9 cellular contexts compared by ENCODE assay signal in genomic region chr11:69337211-69337721, GRCh38. TPM values are rescaled to one million over a fixed set of nuclear protein-coding genes. Genes with fewer than 3 reads are reported as not detected.
A peak's percentile ranks its signal among the peaks of the same experiment; 100 is the strongest.
DNase-seq lines count a peak whose midpoint lies in the region; ATAC-seq and TF ChIP-seq lines count a peak whose summit lies in the region.
"Had no signal": no experiment of that assay in that cellular context is flagged by ENCODE, and none has a peak within 500 bp of the region (broad histone marks: within the 10 kb centered on the region; RNA-seq: fewer than 3 reads in every experiment).

No MANE protein-coding gene starts in this region.

- H3K4me1 Mint-ChIP-seq in activated T-helper 1 cell treated with anti-CD3 and anti-CD28 coated beads, Interleukin-12 subunit alpha, Interleukin-12 subunit beta, Interleukin-2, Interleukin-4 antibody, amounts not matched to agents 30 ng/mL and 10 ng/mL and 1 ng/mL, durations not matched to agents 14 hours and 24 hours and 36 hours (ENCODE audit: low read depth) = peaks cover 56% of the 10 kb centered on the region
- H3K4me1 Mint-ChIP-seq in natural killer cell treated with Interleukin-12 subunit alpha and Interleukin-12 subunit beta and Interleukin-15 and Interleukin-18, amount 100 ng/mL, for 72 hours (ENCODE audit: low read depth in 2 of 2) = peaks cover 23 to 30% of the 10 kb centered on the region in 2 donors

- TF ChIP-seq CTCF in GM12865 (IDR thresholded peaks at IDR 0.05; ENCODE audit: insufficient read depth, low read depth, low read length, missing control alignments) (no peak), gastrocnemius medialis (IDR thresholded peaks at IDR 0.05 in 4 of 5, conservative IDR thresholded peaks at IDR 0.05 in 1 of 5) (no peak)

- no peak overlapping the region for H3K27ac ChIP-seq in gastrocnemius medialis
- H3K27ac ChIP-seq: right lobe of liver had no signal

- no peaks in the 10 kb centered on the region for H3K36me3 ChIP-seq in gastrocnemius medialis
- H3K36me3 ChIP-seq: right lobe of liver had no signal

- H3K4me3 ChIP-seq in GM12865 (ENCODE audit: low read depth, low read length) = no peak overlapping the region
- no peak overlapping the region for H3K4me3 ChIP-seq in gastrocnemius medialis
- H3K4me3 ChIP-seq: right lobe of liver had no signal

- intact Hi-C loops in activated T-helper 1 cell treated with anti-CD3 and anti-CD28 coated beads, Interleukin-12 subunit alpha, Interleukin-12 subunit beta, Interleukin-2, Interleukin-4 antibody, amounts not matched to agents 30 ng/mL and 10 ng/mL and 1 ng/mL, durations not matched to agents 14 hours and 24 hours and 36 hours (cut with micrococcal nuclease) = loop anchor here (1.0 to 5.0 kb wide), 12 partner anchors 15 to 865 kb away; partner anchors contain the start of genes CCND1 and FADD
- intact Hi-C loops in left ventricle myocardium superior (cut with micrococcal nuclease) = no loop called here
- intact Hi-C loops in gastrocnemius medialis (cut with DNase I; ENCODE audit: low total_unique reads) = no loop called here

- peaks cover 9% of the 10 kb centered on the region for H3K36me3 Mint-ChIP-seq in activated T-helper 1 cell treated with anti-CD3 and anti-CD28 coated beads, Interleukin-12 subunit alpha, Interleukin-12 subunit beta, Interleukin-2, Interleukin-4 antibody, amounts not matched to agents 30 ng/mL and 10 ng/mL and 1 ng/mL, durations not matched to agents 14 hours and 24 hours and 36 hours (ENCODE audit: low read depth)
- H3K36me3 Mint-ChIP-seq in natural killer cell treated with Interleukin-12 subunit alpha and Interleukin-12 subunit beta and Interleukin-15 and Interleukin-18, amount 100 ng/mL, for 72 hours = peaks cover 5% of the 10 kb centered on the region

- peak overlapping the region; percentile 89 for H3K27ac Mint-ChIP-seq in activated T-helper 1 cell treated with anti-CD3 and anti-CD28 coated beads, Interleukin-12 subunit alpha, Interleukin-12 subunit beta, Interleukin-2, Interleukin-4 antibody, amounts not matched to agents 30 ng/mL and 10 ng/mL and 1 ng/mL, durations not matched to agents 14 hours and 24 hours and 36 hours
- no peak overlapping the region for H3K27ac Mint-ChIP-seq in natural killer cell treated with Interleukin-12 subunit alpha and Interleukin-12 subunit beta and Interleukin-15 and Interleukin-18, amount 100 ng/mL, for 72 hours

- in situ Hi-C loops in gastrocnemius medialis (cut with MboI; ENCODE audit: low sequenced_read_pairs in 4 of 4) = no loop called here

- peak overlapping the region; percentile 35 for H3K4me3 Mint-ChIP-seq in activated T-helper 1 cell treated with anti-CD3 and anti-CD28 coated beads, Interleukin-12 subunit alpha, Interleukin-12 subunit beta, Interleukin-2, Interleukin-4 antibody, amounts not matched to agents 30 ng/mL and 10 ng/mL and 1 ng/mL, durations not matched to agents 14 hours and 24 hours and 36 hours
- peak overlapping the region; percentile 32 for H3K4me3 Mint-ChIP-seq in natural killer cell treated with Interleukin-12 subunit alpha and Interleukin-12 subunit beta and Interleukin-15 and Interleukin-18, amount 100 ng/mL, for 72 hours

- no peak for TF ChIP-seq POLR2A in gastrocnemius medialis (IDR thresholded peaks at IDR 0.05)

- H3K9me3 Mint-ChIP-seq in activated T-helper 1 cell treated with anti-CD3 and anti-CD28 coated beads, Interleukin-12 subunit alpha, Interleukin-12 subunit beta, Interleukin-2, Interleukin-4 antibody, amounts not matched to agents 30 ng/mL and 10 ng/mL and 1 ng/mL, durations not matched to agents 14 hours and 24 hours and 36 hours = peaks cover 24% of the 10 kb centered on the region
- H3K9me3 Mint-ChIP-seq in natural killer cell treated with Interleukin-12 subunit alpha and Interleukin-12 subunit beta and Interleukin-15 and Interleukin-18, amount 100 ng/mL, for 72 hours = peaks cover 4% of the 10 kb centered on the region

- peaks cover 4% of the 10 kb centered on the region for H3K27me3 Mint-ChIP-seq in activated T-helper 1 cell treated with anti-CD3 and anti-CD28 coated beads, Interleukin-12 subunit alpha, Interleukin-12 subunit beta, Interleukin-2, Interleukin-4 antibody, amounts not matched to agents 30 ng/mL and 10 ng/mL and 1 ng/mL, durations not matched to agents 14 hours and 24 hours and 36 hours (ENCODE audit: insufficient read depth)
- peaks cover 8 to 10% of the 10 kb centered on the region in 2 donors for H3K27me3 Mint-ChIP-seq in natural killer cell treated with Interleukin-12 subunit alpha and Interleukin-12 subunit beta and Interleukin-15 and Interleukin-18, amount 100 ng/mL, for 72 hours

- no peaks in the 10 kb centered on the region for H3K27me3 ChIP-seq in gastrocnemius medialis
- H3K27me3 ChIP-seq: right lobe of liver had no signal

- H3K9me3 ChIP-seq in gastrocnemius medialis = no peaks in the 10 kb centered on the region
- H3K9me3 ChIP-seq: right lobe of liver had no signal

- H3K4me1 ChIP-seq in gastrocnemius medialis = no peaks in the 10 kb centered on the region
- H3K4me1 ChIP-seq: right lobe of liver had no signal

- peak; percentile 67 for DNase-seq in GM12865 (ENCODE audit: low read depth)
- DNase-seq in activated T-helper 1 cell treated with anti-CD3 and anti-CD28 coated beads, Interleukin-12 subunit alpha, Interleukin-12 subunit beta, Interleukin-2, Interleukin-4 antibody, amounts not matched to agents 30 ng/mL and 10 ng/mL and 1 ng/mL, durations not matched to agents 14 hours and 24 hours and 36 hours (ENCODE audit: low spot score) = peak; percentile 26
- no peak for DNase-seq in natural killer cell treated with Interleukin-12 subunit alpha and Interleukin-12 subunit beta and Interleukin-15 and Interleukin-18, amount 100 ng/mL, for 72 hours (ENCODE audit: low spot score)
- DNase-seq in left ventricle myocardium superior = no peak
- DNase-seq in NCI-H82 (lab: John Stamatoyannopoulos, UW) = no peak
- no peak for DNase-seq in gastrocnemius medialis

- ATAC-seq in HG03565 (IDR thresholded peaks at IDR 0.05; ENCODE audit: unreplicated experiment) = peak; percentile 59
- peak; percentile 74 to 78 for ATAC-seq in natural killer cell treated with Interleukin-12 subunit alpha and Interleukin-12 subunit beta and Interleukin-15 and Interleukin-18, amount 100 ng/mL, for 72 hours
- ATAC-seq in GM18858 (IDR thresholded peaks at IDR 0.05; ENCODE audit: unreplicated experiment) = no peak
- no peak for ATAC-seq in left ventricle myocardium superior
- no peak for ATAC-seq in gastrocnemius medialis

RNA-seq across cellular contexts. Expression of gene MYEOV, which starts 43.3 kb away (rescaled TPM):
- 0.93 and 1.9 TPM in 2 replicates for total RNA-seq in activated T-helper 1 cell treated with anti-CD3 and anti-CD28 coated beads, Interleukin-12 subunit alpha, Interleukin-12 subunit beta, Interleukin-2, Interleukin-4 antibody, amounts not matched to agents 30 ng/mL and 10 ng/mL and 1 ng/mL, durations not matched to agents 14 hours and 24 hours and 36 hours
- not detected for total RNA-seq in natural killer cell treated with Interleukin-12 subunit alpha and Interleukin-12 subunit beta and Interleukin-15 and Interleukin-18, amount 100 ng/mL, for 72 hours
- total RNA-seq in left ventricle myocardium superior = not detected
- 1 to 10 TPM in 1 of 4 donors, not detected in 3; 1.1 TPM for total RNA-seq in gastrocnemius medialis

Comparison
In these comparisons a context has a peak if more than half of its experiments do, and no peak if none do; other contexts are left out.
1. DNase-seq: peak in GM12865 (single experiment) and activated T-helper 1 cell treated with anti-CD3 and anti-CD28 coated beads, Interleukin-12 subunit alpha, Interleukin-12 subunit beta, Interleukin-2, Interleukin-4 antibody, amounts not matched to agents 30 ng/mL and 10 ng/mL and 1 ng/mL, durations not matched to agents 14 hours and 24 hours and 36 hours (single experiment); none in natural killer cell treated with Interleukin-12 subunit alpha and Interleukin-12 subunit beta and Interleukin-15 and Interleukin-18, amount 100 ng/mL, for 72 hours (single experiment), left ventricle myocardium superior (single experiment), NCI-H82 (single experiment) and gastrocnemius medialis (0 of 2).
2. ATAC-seq: peak in HG03565 (single experiment) and natural killer cell treated with Interleukin-12 subunit alpha and Interleukin-12 subunit beta and Interleukin-15 and Interleukin-18, amount 100 ng/mL, for 72 hours (2 of 2); none in GM18858 (single experiment), left ventricle myocardium superior (single experiment) and gastrocnemius medialis (0 of 2).